Comparison of ENCODE assay signal across 15 cellular contexts in genomic region chr10:47957158-47957557, GRCh38. TPM values are rescaled to one million over a fixed set of nuclear protein-coding genes. Genes with fewer than 3 reads are reported as not detected.
"Had no signal": no experiment of that assay in that cellular context is flagged by ENCODE, and none has a peak within 500 bp of the region (broad histone marks: within the 10 kb centered on the region; RNA-seq: fewer than 3 reads in every experiment).

No MANE protein-coding gene starts in this region.

RNA-seq across cellular contexts. Expression of gene NPY4R2, which starts 38.7 kb away (rescaled TPM):
- total RNA-seq: activated B cell treated with CpG ODN at 0.5 μM for 24 hours; activated CD8-positive, alpha-beta T cell treated with anti-CD3 and anti-CD28 coated beads for 36 hours; activated naive CD4-positive, alpha-beta T cell treated with anti-CD3 and anti-CD28 coated beads for 36 hours; activated naive CD8-positive, alpha-beta T cell treated with anti-CD3 and anti-CD28 coated beads for 36 hours; activated T-cell treated with anti-CD3 and anti-CD28 coated beads, Interleukin-2, amount 50 U/mL, for 4 hours; activated T-helper 2 cell treated with anti-CD3 and anti-CD28 coated beads, Interferon-gamma antibody, Interleukin-2, Interleukin-4, amounts not matched to agents 10 μg/mL and 5 μg/mL and 100 μg/mL, durations not matched to agents 14 hours and 24 hours and 36 hours; ascending aorta; breast epithelium; esophagus squamous epithelium; fibroblast of lung; fibroblast of villous mesenchyme; T-helper 17 cell had no signal

RNA-seq across cellular contexts. Expression of gene FAM25C, which starts 42.4 kb away (rescaled TPM):
- total RNA-seq: activated B cell treated with CpG ODN at 0.5 μM for 24 hours; activated CD8-positive, alpha-beta T cell treated with anti-CD3 and anti-CD28 coated beads for 36 hours; activated naive CD4-positive, alpha-beta T cell treated with anti-CD3 and anti-CD28 coated beads for 36 hours; activated naive CD8-positive, alpha-beta T cell treated with anti-CD3 and anti-CD28 coated beads for 36 hours; activated T-cell treated with anti-CD3 and anti-CD28 coated beads, Interleukin-2, amount 50 U/mL, for 4 hours; activated T-helper 2 cell treated with anti-CD3 and anti-CD28 coated beads, Interferon-gamma antibody, Interleukin-2, Interleukin-4, amounts not matched to agents 10 μg/mL and 5 μg/mL and 100 μg/mL, durations not matched to agents 14 hours and 24 hours and 36 hours; adrenal gland; ascending aorta; breast epithelium; cardiac muscle cell; colonic mucosa; fibroblast of lung; fibroblast of villous mesenchyme; T-helper 17 cell had no signal
